ENCODE assay signal across 10 cellular contexts in the genomic region with DNA sequence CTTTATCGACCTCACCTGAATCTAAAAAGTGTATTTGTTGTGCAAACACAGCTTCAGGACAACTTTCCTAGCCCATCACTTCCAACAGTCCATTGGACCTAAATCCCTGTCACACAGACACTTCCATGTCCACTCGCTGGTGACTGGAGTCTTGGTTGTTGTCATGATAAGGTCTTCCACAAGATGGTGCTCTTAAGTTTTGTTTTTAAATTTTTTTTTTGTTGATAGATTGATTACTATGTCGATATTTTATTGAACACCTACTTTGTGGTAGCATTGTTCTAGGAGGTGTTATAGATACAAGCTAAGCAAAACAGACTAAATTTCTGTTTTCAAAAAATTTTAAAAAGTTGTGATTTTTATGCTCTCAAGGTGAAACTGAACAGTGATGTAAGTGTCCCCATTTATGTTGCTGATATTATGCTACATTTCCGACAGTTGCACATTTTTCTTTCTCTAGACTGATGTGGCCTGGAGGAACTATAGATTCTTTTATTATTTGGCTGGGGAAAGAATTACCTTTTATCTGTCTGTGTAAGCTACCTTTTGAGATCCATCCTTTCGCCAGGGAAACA. TPM values are rescaled to one million over a fixed set of nuclear protein-coding genes. Genes with fewer than 3 reads are reported as not detected.
DNase-seq lines count a peak whose midpoint lies in the region; FAIRE-seq and TF ChIP-seq lines count a peak whose summit lies in the region.
"Had no signal": no experiment of that assay in that cellular context is flagged by ENCODE, and none has a peak within 500 bp of the region (broad histone marks: within the 10 kb centered on the region; RNA-seq: fewer than 3 reads in every experiment).

No MANE protein-coding gene starts in this region.

- H3K36me3 ChIP-seq in SU-DHL-6 (ENCODE audit: low read length) (no peaks in the 10 kb centered on the region), kidney epithelial cell (ENCODE audit: control insufficient read depth, insufficient read depth, low read length) (no peaks in the 10 kb centered on the region)

- H2AFZ ChIP-seq in SU-DHL-6 (ENCODE audit: low read depth, low read length, severe bottlenecking) = no peak overlapping the region

- H3K9me3 ChIP-seq in SU-DHL-6 (ENCODE audit: insufficient read depth, low read length) = no peaks in the 10 kb centered on the region

- no peaks in the 10 kb centered on the region for H4K20me1 ChIP-seq in SU-DHL-6 (ENCODE audit: low read depth, low read length)

- no peaks in the 10 kb centered on the region for H3K9me2 ChIP-seq in SU-DHL-6 (replicated peaks; ENCODE audit: insufficient read depth, low read length)

- H3K27ac ChIP-seq in SU-DHL-6 (ENCODE audit: low read depth, low read length) = no peak overlapping the region

- TF ChIP-seq CTCF in SU-DHL-6 (IDR thresholded peaks at IDR 0.05; ENCODE audit: insufficient read depth, low read length, poor library complexity, severe bottlenecking) (peak; percentile 40), kidney epithelial cell (IDR thresholded peaks at IDR 0.05; ENCODE audit: insufficient read depth, low read length, poor library complexity, severe bottlenecking) (peak; percentile 52)

- no peak overlapping the region for H3K4me3 ChIP-seq in SU-DHL-6 (ENCODE audit: insufficient read depth, low read length, poor library complexity, severe bottlenecking)
- no peak overlapping the region for H3K4me3 ChIP-seq in kidney epithelial cell (ENCODE audit: low read depth, low read length)

- FAIRE-seq in GM19239 (lab: Jason Lieb, UNC) (peak; percentile 92), frontal cortex (lab: Jason Lieb, UNC) (no peak)

- H3K27me3 ChIP-seq in SU-DHL-6 (ENCODE audit: low read length) = no peaks in the 10 kb centered on the region
- peaks cover 12% of the 10 kb centered on the region for H3K27me3 ChIP-seq in kidney epithelial cell (ENCODE audit: control insufficient read depth, insufficient read depth, low read length)

- no peak overlapping the region for H3K9ac ChIP-seq in SU-DHL-6 (ENCODE audit: low read length)

- no peaks in the 10 kb centered on the region for H3K79me2 ChIP-seq in SU-DHL-6 (ENCODE audit: insufficient read depth, low read length)

- H3K4me2 ChIP-seq in SU-DHL-6 (ENCODE audit: low read depth, low read length, poor library complexity, severe bottlenecking) = no peak overlapping the region

- peak; percentile 40 for DNase-seq in CD1c-positive myeloid dendritic cell (ENCODE audit: extremely low spot score)
- DNase-seq in GM19239 (ENCODE audit: insufficient read length, low spot score) = no peak
- no peak for DNase-seq in kidney epithelial cell (ENCODE audit: low read depth)
- no peak for DNase-seq in frontal cortex (ENCODE audit: low spot score in 2 of 2)
- no peak for DNase-seq in NCI-H446 treated with DMSO at 0.1 percent for 48 hours (lab: John Stamatoyannopoulos, UW)
- DNase-seq in NCI-H1105 (lab: John Stamatoyannopoulos, UW) = no peak
- no peak for DNase-seq in globus pallidus (ENCODE audit: low spot score)
- DNase-seq: anterior cingulate cortex; stimulated activated CD4-positive, alpha-beta T cell treated with anti-CD3 and anti-CD28 coated beads, Interleukin-4, amount 100 ng/mL, for 24 hours had no signal

- no peaks in the 10 kb centered on the region for H3F3A ChIP-seq in SU-DHL-6 (ENCODE audit: insufficient read depth)

RNA-seq across cellular contexts. Expression of gene ERICH6B, which starts 8.1 kb away (rescaled TPM):
- total RNA-seq in kidney epithelial cell (not detected in 2 replicates), frontal cortex (not detected)
